In the genomic region with DNA sequence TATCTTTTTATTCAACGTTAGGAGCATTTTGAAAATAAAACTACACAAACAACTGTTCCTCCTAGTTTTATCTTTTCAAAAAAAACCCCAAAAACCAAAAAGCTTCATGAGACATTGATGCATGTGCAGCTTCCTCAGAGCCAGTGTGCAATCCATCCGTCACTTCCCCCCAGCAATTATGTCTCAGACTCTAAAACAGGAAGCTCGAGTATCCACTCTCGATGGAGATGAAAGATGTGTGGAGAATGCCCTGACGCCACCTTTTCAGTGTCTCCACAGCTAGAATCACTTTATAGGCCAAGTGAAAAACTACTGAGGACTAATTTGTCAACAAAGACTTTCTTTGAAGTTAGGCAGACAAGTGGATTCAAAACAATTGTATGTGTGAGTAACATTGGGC, we compare ENCODE assay signal across 20 cellular contexts.
DNase-seq lines count a peak whose midpoint lies in the region; ATAC-seq and TF ChIP-seq lines count a peak whose summit lies in the region.
"Had no signal": no experiment of that assay in that cellular context is flagged by ENCODE, and none has a peak within 500 bp of the region (broad histone marks: within the 10 kb centered on the region; RNA-seq: fewer than 3 reads in every experiment).

No MANE protein-coding gene starts in this region.

- no peak overlapping the region for H3K4me3 ChIP-seq in NB4 (ENCODE audit: low read depth, low read length)
- no peak overlapping the region for H3K4me3 ChIP-seq in SK-N-MC
- H3K4me3 ChIP-seq in mesendoderm (ENCODE audit: low read length): no peak overlapping the region
- H3K4me3 ChIP-seq: BLaER1, GM23248, PC-9, SJSA1 had no signal

- no peak overlapping the region for H3K4ac ChIP-seq in mesendoderm (ENCODE audit: low read depth, low read length)

- no peak overlapping the region for H4K5ac ChIP-seq in mesendoderm (ENCODE audit: low read length)

- H3K27me3 ChIP-seq in mesendoderm (ENCODE audit: insufficient read depth, low read length, poor library complexity): no peaks in the 10 kb centered on the region
- H3K27me3 ChIP-seq: BLaER1, SJSA1 had no signal

- H2AK5ac ChIP-seq in mesendoderm (ENCODE audit: low read length): no peak overlapping the region

- POLR2A ChIA-PET in activated CD4-positive, alpha-beta T cell treated with anti-CD3 and anti-CD28 coated beads for 36 hours (lab: Charles Lee): no interaction called here
- POLR2A ChIA-PET in WTC11 (lab: Charles Lee): no interaction called here

- no peak overlapping the region for H2BK5ac ChIP-seq in mesendoderm (ENCODE audit: low read length)

- H3K27ac Mint-ChIP-seq in activated CD4-positive, alpha-beta T cell treated with anti-CD3 and anti-CD28 coated beads for 36 hours: no peak overlapping the region
- H3K27ac Mint-ChIP-seq in WTC11: no peak overlapping the region
- H3K27ac Mint-ChIP-seq: CD8-positive, alpha-beta T cell had no signal

- no peak for TF ChIP-seq POLR2A in NB4 (IDR thresholded peaks at IDR 0.05; ENCODE audit: extremely low read depth, insufficient read length)

- WGBS in mesendoderm (ENCODE audit: extremely low coverage, insufficient coverage, low lambda C conversion rate): no CpG with 5 or more reads among the region's 5 CpGs

- no peak for ATAC-seq in activated CD4-positive, alpha-beta T cell treated with anti-CD3 and anti-CD28 coated beads for 36 hours
- no peak for ATAC-seq in WTC11
- ATAC-seq: CD8-positive, alpha-beta T cell; HCT116 had no signal

- no peaks in the 10 kb centered on the region for H3K79me2 ChIP-seq in mesendoderm (ENCODE audit: control insufficient read depth, insufficient read depth, low read length)

- H2BK15ac ChIP-seq in mesendoderm (replicated peaks; ENCODE audit: low read depth): peak overlapping the region; percentile 85

- no peak overlapping the region for H3K4me2 ChIP-seq in mesendoderm (ENCODE audit: low read length)
- H3K4me2 ChIP-seq: BLaER1, PC-9 had no signal

- H3K36me3 ChIP-seq in SK-N-MC (ENCODE audit: insufficient read depth, low read length) (no peaks in the 10 kb centered on the region), mesendoderm (ENCODE audit: control insufficient read depth, insufficient read depth, low read length) (no peaks in the 10 kb centered on the region)
- H3K36me3 ChIP-seq: BLaER1, SJSA1 had no signal

- H3K27ac ChIP-seq in SK-N-MC (peak overlapping the region; percentile 35; the same call in 1 of the 2 replicates), mesendoderm (ENCODE audit: low read depth, low read length) (no peak overlapping the region)
- H3K27ac ChIP-seq: BLaER1, GM23248, PC-9, SJSA1 had no signal

- H3K9me3 Mint-ChIP-seq in activated CD4-positive, alpha-beta T cell treated with anti-CD3 and anti-CD28 coated beads for 36 hours (ENCODE audit: low read depth): peaks cover 4% of the 10 kb centered on the region
- H3K9me3 Mint-ChIP-seq in WTC11: no peaks in the 10 kb centered on the region

- H3K36me3 Mint-ChIP-seq in activated CD4-positive, alpha-beta T cell treated with anti-CD3 and anti-CD28 coated beads for 36 hours (ENCODE audit: low read depth): no peaks in the 10 kb centered on the region
- no peaks in the 10 kb centered on the region for H3K36me3 Mint-ChIP-seq in WTC11
- H3K36me3 Mint-ChIP-seq: CD8-positive, alpha-beta T cell had no signal

- intact Hi-C loops in activated CD4-positive, alpha-beta T cell treated with anti-CD3 and anti-CD28 coated beads for 36 hours (cut with DNase I, micrococcal nuclease): loop anchor here in 1 of 2 experiments (10.0 kb wide), 1 partner anchor 591 kb away; no protein-coding TSS in a partner anchor

- H3K9ac ChIP-seq in SK-N-MC (ENCODE audit: insufficient read length) (no peak overlapping the region), mesendoderm (ENCODE audit: low read length) (no peak overlapping the region)
- H3K9ac ChIP-seq: BLaER1, GM23248 had no signal

- no peaks in the 10 kb centered on the region for H3K4me1 ChIP-seq in mesendoderm (ENCODE audit: control insufficient read depth, low read depth, low read length)
- H3K4me1 ChIP-seq: BLaER1, SJSA1 had no signal

- H3K4me1 Mint-ChIP-seq in activated CD4-positive, alpha-beta T cell treated with anti-CD3 and anti-CD28 coated beads for 36 hours: no peaks in the 10 kb centered on the region
- no peaks in the 10 kb centered on the region for H3K4me1 Mint-ChIP-seq in WTC11

- no peak overlapping the region for H3K4me3 Mint-ChIP-seq in activated CD4-positive, alpha-beta T cell treated with anti-CD3 and anti-CD28 coated beads for 36 hours
- no peak overlapping the region for H3K4me3 Mint-ChIP-seq in WTC11
- H3K4me3 Mint-ChIP-seq: CD8-positive, alpha-beta T cell had no signal

- H3K56ac ChIP-seq in mesendoderm (ENCODE audit: low read length): no peak overlapping the region

- no peak overlapping the region for H2BK120ac ChIP-seq in mesendoderm (ENCODE audit: low read depth, low read length)

- peaks cover 20% of the 10 kb centered on the region for H3K27me3 Mint-ChIP-seq in activated CD4-positive, alpha-beta T cell treated with anti-CD3 and anti-CD28 coated beads for 36 hours
- no peaks in the 10 kb centered on the region; the same call in none of the 2 replicates for H3K27me3 Mint-ChIP-seq in WTC11 (ENCODE audit: low read depth)

- CTCF ChIA-PET in activated CD4-positive, alpha-beta T cell treated with anti-CD3 and anti-CD28 coated beads for 36 hours (lab: Charles Lee): no interaction called here
- CTCF ChIA-PET in WTC11 (lab: Charles Lee): interaction anchor here (1.5 kb wide), 1 partner anchor 153 kb away, joined by 3 read pairs; no protein-coding TSS in a partner anchor

- no peak overlapping the region for H4K8ac ChIP-seq in mesendoderm (ENCODE audit: low read depth, low read length)

- no peaks in the 10 kb centered on the region for H3K79me1 ChIP-seq in mesendoderm (ENCODE audit: low read length)

- TF ChIP-seq CTCF in NB4 (IDR thresholded peaks at IDR 0.05; ENCODE audit: low read depth, low read length) (no peak), WTC11 (IDR thresholded peaks at IDR 0.05) (no peak)

- H3K9me3 ChIP-seq in SK-N-MC (ENCODE audit: low read depth, low read length): no peaks in the 10 kb centered on the region
- H3K9me3 ChIP-seq: BLaER1, SJSA1 had no signal

- no peak overlapping the region for H3K23ac ChIP-seq in mesendoderm (ENCODE audit: low read length)

- no peak overlapping the region for H3K18ac ChIP-seq in mesendoderm (ENCODE audit: low read length)

- DNase-seq in NCI-H510A treated with DMSO at 0.1 percent for 48 hours (lab: John Stamatoyannopoulos, UW) (peak; percentile 41), NCI-H510A (lab: John Stamatoyannopoulos, UW) (no peak), NB4 (ENCODE audit: low read depth) (peak; percentile 51), SK-N-MC (ENCODE audit: low read depth, low spot score) (peak; percentile 18), mesendoderm (no peak), WTC11 (ENCODE audit: low spot score) (no peak)
- no peak for DNase-seq in activated T-cell treated with anti-CD3 and anti-CD28 coated beads, Interleukin-2, amount 50 U/mL, for 48 hours
- DNase-seq in activated CD4-positive, alpha-beta T cell treated with anti-CD3 and anti-CD28 coated beads for 36 hours: no peak
- DNase-seq: CD8-positive, alpha-beta T cell; DMS79 treated with DMSO at 0.1 percent for 48 hours; GM23248; KG1; NCI-H1105 treated with DMSO at 0.1 percent for 48 hours; NCI-H1694 treated with DMSO at 0.1 percent for 48 hours; NK-92 treated with Interleukin-12 subunit alpha and Interleukin-12 subunit beta, amount 100 ng/mL, for 24 hours; PC-9; T-helper 1 cell had no signal

TF ChIP-seq in WTC11, 78 proteins besides CTCF, POLR2A, EP300 and RAD21 (continues in another document):
- no peak for TF ChIP-seq SOX15 (CRISPR knock-in tag; IDR thresholded peaks at IDR 0.05)
- TF ChIP-seq FOXK1 (CRISPR knock-in tag; IDR thresholded peaks at IDR 0.05): no peak
- TF ChIP-seq AR (CRISPR knock-in tag; IDR thresholded peaks at IDR 0.05): no peak
- TF ChIP-seq ZNF138 (CRISPR knock-in tag; conservative IDR thresholded peaks at IDR 0.05): no peak
- TF ChIP-seq SMAD3 (CRISPR knock-in tag; IDR thresholded peaks at IDR 0.05; ENCODE audit: borderline replicate concordance): no peak
- no peak for TF ChIP-seq NFYB (CRISPR knock-in tag; conservative IDR thresholded peaks at IDR 0.05; ENCODE audit: low read depth)
- TF ChIP-seq, protein P1, sequence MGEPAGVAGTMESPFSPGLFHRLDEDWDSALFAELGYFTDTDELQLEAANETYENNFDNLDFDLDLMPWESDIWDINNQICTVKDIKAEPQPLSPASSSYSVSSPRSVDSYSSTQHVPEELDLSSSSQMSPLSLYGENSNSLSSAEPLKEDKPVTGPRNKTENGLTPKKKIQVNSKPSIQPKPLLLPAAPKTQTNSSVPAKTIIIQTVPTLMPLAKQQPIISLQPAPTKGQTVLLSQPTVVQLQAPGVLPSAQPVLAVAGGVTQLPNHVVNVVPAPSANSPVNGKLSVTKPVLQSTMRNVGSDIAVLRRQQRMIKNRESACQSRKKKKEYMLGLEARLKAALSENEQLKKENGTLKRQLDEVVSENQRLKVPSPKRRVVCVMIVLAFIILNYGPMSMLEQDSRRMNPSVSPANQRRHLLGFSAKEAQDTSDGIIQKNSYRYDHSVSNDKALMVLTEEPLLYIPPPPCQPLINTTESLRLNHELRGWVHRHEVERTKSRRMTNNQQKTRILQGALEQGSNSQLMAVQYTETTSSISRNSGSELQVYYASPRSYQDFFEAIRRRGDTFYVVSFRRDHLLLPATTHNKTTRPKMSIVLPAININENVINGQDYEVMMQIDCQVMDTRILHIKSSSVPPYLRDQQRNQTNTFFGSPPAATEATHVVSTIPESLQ (CRISPR knock-in tag; IDR thresholded peaks at IDR 0.05): no peak
- no peak for TF ChIP-seq JUN (CRISPR knock-in tag; IDR thresholded peaks at IDR 0.05)

Comparison
In these comparisons a context has a peak if more than half of its experiments do, and no peak if none do; other contexts are left out.
1. DNase-seq: peak in NCI-H510A treated with DMSO at 0.1 percent for 48 hours (single experiment), NB4 (single experiment) and SK-N-MC (single experiment); none in NCI-H510A (single experiment), mesendoderm (single experiment), activated T-cell treated with anti-CD3 and anti-CD28 coated beads, Interleukin-2, amount 50 U/mL, for 48 hours (0 of 2), activated CD4-positive, alpha-beta T cell treated with anti-CD3 and anti-CD28 coated beads for 36 hours (single experiment) and WTC11 (single experiment).